Comparison of ENCODE assay signal across 6 cellular contexts in the genomic region with DNA sequence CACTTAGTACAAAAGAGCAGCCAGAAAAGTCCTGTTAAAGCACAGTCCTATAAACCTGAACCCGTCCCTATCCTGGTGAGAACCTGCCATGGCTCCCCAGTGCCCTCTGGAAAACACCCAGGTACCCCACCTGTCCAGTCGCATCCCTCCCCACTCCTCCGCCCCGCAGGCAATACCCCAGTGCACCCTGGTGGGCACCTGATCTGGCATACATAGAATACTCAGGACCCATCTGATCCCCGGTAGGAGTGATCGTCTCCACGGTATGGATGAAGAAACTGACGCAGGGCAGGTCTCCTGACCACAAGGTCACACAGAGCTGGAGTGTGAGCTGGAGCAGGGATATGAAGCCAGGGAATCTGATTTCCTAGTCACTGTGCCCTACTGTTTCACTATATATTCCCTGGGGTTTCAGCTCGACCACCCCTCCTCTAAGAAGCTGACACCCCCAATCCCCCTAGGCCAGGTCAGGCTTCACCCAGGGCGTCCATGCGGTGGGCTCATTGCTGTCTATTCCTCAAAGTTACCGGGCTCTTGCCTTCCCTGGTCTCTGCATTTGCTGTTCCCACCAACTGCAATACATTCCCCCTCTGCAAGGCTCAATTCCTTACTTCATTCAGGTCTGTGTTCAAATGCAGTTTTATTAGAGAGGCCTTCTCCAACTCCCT. TPM values are rescaled to one million over a fixed set of nuclear protein-coding genes. Genes with fewer than 3 reads are reported as not detected.
A peak's percentile ranks its signal among the peaks of the same experiment; 100 is the strongest.
DNase-seq lines count a peak whose midpoint lies in the region; ATAC-seq and TF ChIP-seq lines count a peak whose summit lies in the region.

No MANE protein-coding gene starts in this region.

- no peaks in the 10 kb centered on the region for H3K9me3 ChIP-seq in suprapubic skin

- TF ChIP-seq CTCF in foreskin fibroblast (IDR thresholded peaks at IDR 0.05; ENCODE audit: low read depth, low read length) (no peak), suprapubic skin (IDR thresholded peaks at IDR 0.05) (no peak)

- H3K4me1 ChIP-seq in suprapubic skin, result peaks cover 43% of the 10 kb centered on the region

- TF ChIP-seq POLR2A in suprapubic skin (IDR thresholded peaks at IDR 0.05), result no peak

- peak; percentile 52 for DNase-seq in NCI-H82 (lab: John Stamatoyannopoulos, UW)
- no peak for DNase-seq in NCI-H82 treated with DMSO at 0.1 percent for 48 hours (lab: John Stamatoyannopoulos, UW; ENCODE audit: unreplicated experiment)
- DNase-seq in foreskin fibroblast, result peak in 1 of 2 donors; percentile 32
- DNase-seq in suprapubic skin (ENCODE audit: low spot score in 2 of 2), result no peak
- DNase-seq in AG08396 (ENCODE audit: low spot score), result no peak

- H3K36me3 ChIP-seq in suprapubic skin, result peaks cover 2% of the 10 kb centered on the region

- ATAC-seq in HG02610 (IDR thresholded peaks at IDR 0.05; ENCODE audit: unreplicated experiment), result no peak

- peak overlapping the region; percentile 64 to 98 for H3K4me3 ChIP-seq in foreskin fibroblast (ENCODE audit: low read depth in 1 of 2, low read length in 2 of 2)
- peak overlapping the region; percentile 68 for H3K4me3 ChIP-seq in suprapubic skin

- TF ChIP-seq EP300 in suprapubic skin (IDR thresholded peaks at IDR 0.05), result no peak

- peak overlapping the region; percentile 91 for H3K27ac ChIP-seq in suprapubic skin

- WGBS in suprapubic skin, result 46% methylated on average over 11 of the region's 12 CpGs

- no peaks in the 10 kb centered on the region for H3K27me3 ChIP-seq in suprapubic skin

RNA-seq across cellular contexts. Expression of gene FBXO46, which starts 12.6 kb away (rescaled TPM):
- total RNA-seq in suprapubic skin, result 10 to 100 TPM; 13.5 to 24.1 (median 15.7) TPM

RNA-seq across cellular contexts. Expression of gene MEIOSIN, which starts 15.1 kb away (rescaled TPM):
- total RNA-seq in suprapubic skin, result not detected

RNA-seq across cellular contexts. Expression of gene QPCTL, which starts 25.7 kb away (rescaled TPM):
- 10 to 100 TPM in 1 of 4 donors, 1 to 10 TPM in 3; 5.9 to 11.4 (median 8.4) TPM for total RNA-seq in suprapubic skin

RNA-seq across cellular contexts. Expression of gene SNRPD2, which starts 26.4 kb away (rescaled TPM):
- 100 to 1,000 TPM in 3 of 4 donors, 10 to 100 TPM in 1; 80.9 to 160 (median 146) TPM for total RNA-seq in suprapubic skin

RNA-seq across cellular contexts. Expression of gene GIPR, which starts 50.1 kb away (rescaled TPM):
- total RNA-seq in suprapubic skin, result 10 to 100 TPM in 1 of 4 donors, 1 to 10 TPM in 2, under 1 TPM in 1; 0.95 to 11.2 (median 1.6) TPM
